Comparison of ENCODE assay signal across 19 cellular contexts in genomic region chr5:92145852-92146251, GRCh38.
"Had no signal": no experiment of that assay in that cellular context is flagged by ENCODE, and none has a peak within 500 bp of the region (broad histone marks: within the 10 kb centered on the region; RNA-seq: fewer than 3 reads in every experiment).

No MANE protein-coding gene starts in this region.

- DNase-seq: KBM-7, MV-4-11, NCI-H1048, NCI-H1105, NCI-H1436, NCI-H187, NCI-H2029, NCI-H2081 treated with DMSO at 0.1 percent for 48 hours, NCI-H2171, NCI-H226, NCI-H446, NCI-H510A, NCI-H524 treated with DMSO at 0.1 percent for 48 hours, NCI-H748 treated with DMSO at 0.1 percent for 48 hours, SHP77 had no signal

- H3K36me3 Mint-ChIP-seq: IgD-negative memory B cell had no signal

- H3K4me1 Mint-ChIP-seq: IgD-negative memory B cell had no signal

- ATAC-seq: SK-N-SH treated with all-trans-retinoic acid at 6 μM for 48 hours had no signal

- H3K4me3 Mint-ChIP-seq: IgD-negative memory B cell had no signal

- H3K27me3 Mint-ChIP-seq: IgD-negative memory B cell had no signal

- H3K27ac Mint-ChIP-seq: IgD-negative memory B cell had no signal

- H3K27ac ChIP-seq: HL-60, RWPE1 had no signal
